Comparison of ENCODE assay signal across 18 cellular contexts in genomic region chr5:59360130-59360555, GRCh38.
DNase-seq lines count a peak whose midpoint lies in the region; ATAC-seq and TF ChIP-seq lines count a peak whose summit lies in the region.
"Had no signal": no experiment of that assay in that cellular context is flagged by ENCODE, and none has a peak within 500 bp of the region (broad histone marks: within the 10 kb centered on the region; RNA-seq: fewer than 3 reads in every experiment).

No MANE protein-coding gene starts in this region.

- no peak for TF ChIP-seq CTCF in transverse colon (IDR thresholded peaks at IDR 0.05)

- H3K27ac Mint-ChIP-seq in stimulated activated naive CD8-positive, alpha-beta T cell treated with anti-CD3 and anti-CD28 coated beads, Interleukin-15, amount 100 ng/mL, for 72 hours, result no peak overlapping the region
- H3K27ac Mint-ChIP-seq: T-helper 1 cell treated with Interleukin-12 subunit alpha and Interleukin-12 subunit beta and Interleukin-4 antibody, amounts not matched to agents 30 μg/mL and 1 μg/mL, for 36 hours had no signal

- H3K4me3 Mint-ChIP-seq in stimulated activated naive CD8-positive, alpha-beta T cell treated with anti-CD3 and anti-CD28 coated beads, Interleukin-15, amount 100 ng/mL, for 72 hours, result no peak overlapping the region
- H3K4me3 Mint-ChIP-seq: natural killer cell; T-helper 1 cell treated with Interleukin-12 subunit alpha and Interleukin-12 subunit beta and Interleukin-4 antibody, amounts not matched to agents 30 μg/mL and 1 μg/mL, for 36 hours had no signal

- TF ChIP-seq EP300 in transverse colon (IDR thresholded peaks at IDR 0.05; ENCODE audit: low read depth), result no peak

- H3K4me1 ChIP-seq in transverse colon, result peaks cover 0 to 28% (median 2%) of the 10 kb centered on the region in 4 donors
- H3K4me1 ChIP-seq: uterus had no signal

- intact Hi-C loops in transverse colon (cut with DNase I; ENCODE audit: low total_unique reads), result loop anchor here (5.0 kb wide), 1 partner anchor 168 kb away; no protein-coding TSS in a partner anchor

- H3K27ac ChIP-seq in transverse colon, result peak overlapping the region; percentile 34 to 69 (median 52)
- H3K27ac ChIP-seq: uterus had no signal

- H3K4me3 ChIP-seq in transverse colon, result no peak overlapping the region
- H3K4me3 ChIP-seq: uterus had no signal

- H3K27me3 Mint-ChIP-seq in stimulated activated naive CD8-positive, alpha-beta T cell treated with anti-CD3 and anti-CD28 coated beads, Interleukin-15, amount 100 ng/mL, for 72 hours, result peaks cover 27% of the 10 kb centered on the region

- 83 to 92% methylated on average over 6 to 7 of the region's 7 CpGs for WGBS in transverse colon (ENCODE audit: low coverage in 1 of 2), 2 donors

- H3K9me3 ChIP-seq in transverse colon, result no peaks in the 10 kb centered on the region
- H3K9me3 ChIP-seq: uterus had no signal

- H3K9me3 Mint-ChIP-seq in stimulated activated naive CD8-positive, alpha-beta T cell treated with anti-CD3 and anti-CD28 coated beads, Interleukin-15, amount 100 ng/mL, for 72 hours, result no peaks in the 10 kb centered on the region
- H3K9me3 Mint-ChIP-seq: natural killer cell; T-helper 1 cell treated with Interleukin-12 subunit alpha and Interleukin-12 subunit beta and Interleukin-4 antibody, amounts not matched to agents 30 μg/mL and 1 μg/mL, for 36 hours had no signal

- H3K27me3 ChIP-seq in transverse colon, result no peaks in the 10 kb centered on the region
- H3K27me3 ChIP-seq: uterus had no signal

- no peak for ATAC-seq in GM21381 (IDR thresholded peaks at IDR 0.05; ENCODE audit: unreplicated experiment)
- no peak for ATAC-seq in stimulated activated naive CD8-positive, alpha-beta T cell treated with anti-CD3 and anti-CD28 coated beads, Interleukin-15, amount 100 ng/mL, for 72 hours

- H3K36me3 ChIP-seq in transverse colon, result no peaks in the 10 kb centered on the region
- H3K36me3 ChIP-seq: uterus had no signal

- TF ChIP-seq POLR2A in transverse colon (IDR thresholded peaks at IDR 0.05), result no peak

- no peaks in the 10 kb centered on the region for H3K4me1 Mint-ChIP-seq in stimulated activated naive CD8-positive, alpha-beta T cell treated with anti-CD3 and anti-CD28 coated beads, Interleukin-15, amount 100 ng/mL, for 72 hours

- in situ Hi-C loops in transverse colon (cut with MboI; ENCODE audit: low pct_ligation_motif_present in 1 of 4, low pct_unique_long_range_greater_than_20kb in 1 of 4, low sequenced_read_pairs in 3 of 4), result loop anchor here in 1 of 4 donors (25.0 kb wide), 1 partner anchor 448 kb away; no protein-coding TSS in a partner anchor

- DNase-seq in NCI-H82 (lab: John Stamatoyannopoulos, UW), result peak; percentile 12
- no peak for DNase-seq in NCI-H82 treated with DMSO at 0.1 percent for 48 hours (lab: John Stamatoyannopoulos, UW; ENCODE audit: unreplicated experiment)
- DNase-seq in SKM-1 treated with dmso at 0.1 percent for 144 hours (lab: John Stamatoyannopoulos, UW; ENCODE audit: unreplicated experiment), result peak; percentile 93
- peak; percentile 83 for DNase-seq in iris pigment epithelial cell (ENCODE audit: low read depth)
- DNase-seq in transverse colon, result no peak
- no peak for DNase-seq in NCI-H526 treated with DMSO at 0.1 percent for 48 hours (lab: John Stamatoyannopoulos, UW)
- DNase-seq in stimulated activated naive CD8-positive, alpha-beta T cell treated with anti-CD3 and anti-CD28 coated beads, Interleukin-15, amount 100 ng/mL, for 72 hours, result no peak
- DNase-seq: activated CD4-positive, CD25-positive, alpha-beta regulatory T cell treated with anti-CD3 and anti-CD28 coated beads, Interleukin-2, amount 50 U/mL, for 72 hours; activated naive CD4-positive, alpha-beta T cell treated with anti-CD3 and anti-CD28 coated beads, Interleukin-2, amount 50 U/mL, for 16 hours; COR-L47; glutamatergic neuron; natural killer cell; NCI-H1105 treated with DMSO at 0.1 percent for 48 hours; NCI-H526; stimulated activated CD4-positive, alpha-beta T cell treated with anti-CD3 and anti-CD28 coated beads, Interleukin-2, amount 100 ng/mL, for 48 hours; uterus had no signal

Comparison
In these comparisons a context has a peak if more than half of its experiments do, and no peak if none do; other contexts are left out.
1. DNase-seq: peak in NCI-H82 (single experiment), SKM-1 treated with dmso at 0.1 percent for 144 hours (single experiment) and iris pigment epithelial cell (single experiment); none in NCI-H82 treated with DMSO at 0.1 percent for 48 hours (single experiment), transverse colon (single experiment), NCI-H526 treated with DMSO at 0.1 percent for 48 hours (single experiment) and stimulated activated naive CD8-positive, alpha-beta T cell treated with anti-CD3 and anti-CD28 coated beads, Interleukin-15, amount 100 ng/mL, for 72 hours (0 of 2).